Comparison of ENCODE assay signal across 8 cellular contexts in the genomic region with DNA sequence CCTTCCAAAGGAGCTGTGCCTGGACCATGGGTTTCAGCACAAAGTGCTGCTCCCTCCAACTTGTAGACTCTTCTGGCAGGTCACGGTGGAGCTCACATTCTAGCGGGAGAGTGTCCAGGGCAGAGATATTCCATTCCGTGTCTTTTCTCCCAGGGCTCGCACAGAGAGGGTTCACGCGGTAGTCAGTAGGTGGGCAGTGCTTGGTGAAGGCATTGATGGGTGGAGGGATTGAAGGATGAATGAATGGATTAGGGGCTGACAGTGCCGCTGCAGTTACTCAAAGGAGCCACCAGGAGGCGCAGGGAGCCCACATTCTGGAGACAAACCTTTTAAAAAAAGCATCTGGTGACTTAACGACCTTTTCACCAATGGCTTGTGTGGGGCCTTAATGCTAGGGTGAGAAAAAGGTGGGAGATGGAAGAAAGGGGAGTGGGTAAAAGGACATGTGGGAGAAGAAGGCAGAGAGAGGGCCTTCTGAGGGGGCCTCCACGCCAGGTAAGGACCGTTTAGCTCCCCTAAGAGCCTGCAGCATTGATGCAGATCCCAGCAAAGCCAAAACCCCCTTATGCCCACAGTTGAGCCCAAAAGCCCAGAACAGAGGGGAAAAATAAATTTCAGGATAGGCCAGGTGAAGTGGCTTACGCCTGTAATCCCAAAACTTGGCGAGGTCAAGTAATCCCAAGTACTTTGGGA.
DNase-seq lines count a peak whose midpoint lies in the region; ATAC-seq and TF ChIP-seq lines count a peak whose summit lies in the region.

No MANE protein-coding gene starts in this region.

- ATAC-seq in GM18868 (IDR thresholded peaks at IDR 0.05; ENCODE audit: unreplicated experiment), result no peak

- peak; percentile 96 for TF ChIP-seq CTCF in GM13976 (IDR thresholded peaks at IDR 0.05; ENCODE audit: borderline replicate concordance, control extremely low read depth, extremely low read depth, insufficient read depth, missing control alignments)

- DNase-seq in 8988T (peak; percentile 65), GM13976 (ENCODE audit: low spot score) (peak; percentile 81), NCI-H2171 treated with DMSO at 0.1 percent for 48 hours (lab: John Stamatoyannopoulos, UW) (peak; percentile 86), kidney tubule cell (ENCODE audit: low spot score) (peak; percentile 57)
- peak; percentile 15 to 47 (median 30) for DNase-seq in activated CD4-positive, CD25-positive, alpha-beta regulatory T cell (lab: John Stamatoyannopoulos, UW)
- DNase-seq in central memory CD4-positive, alpha-beta T cell, result peak; percentile 57
- DNase-seq in stimulated activated CD4-positive, alpha-beta T cell treated with anti-CD3 and anti-CD28 coated beads, TNF-alpha, amount 100 ng/mL, for 1 hour (ENCODE audit: low read depth in 3 of 3, low spot score in 1 of 3), result peak; percentile 22 to 56 (median 35)

- in situ Hi-C loops in GM13976 (cut with MboI; ENCODE audit: low sequenced_read_pairs, unreplicated experiment), result loop anchor here (5.0 to 25.0 kb wide), 2 partner anchors 141 to 371 kb away; partner anchors contain the start of gene TMEM74B

Comparison
In these comparisons a context has a peak if more than half of its experiments do, and no peak if none do; other contexts are left out.
1. DNase-seq: peak in every context shown above with its lines; median percentile 86 in NCI-H2171 treated with DMSO at 0.1 percent for 48 hours; 81 in GM13976; 65 in 8988T; 57 in central memory CD4-positive, alpha-beta T cell; 57 in kidney tubule cell; 35 in stimulated activated CD4-positive, alpha-beta T cell treated with anti-CD3 and anti-CD28 coated beads, TNF-alpha, amount 100 ng/mL, for 1 hour; 30 in activated CD4-positive, CD25-positive, alpha-beta regulatory T cell.